9 cellular contexts compared by ENCODE assay signal in the genomic region with DNA sequence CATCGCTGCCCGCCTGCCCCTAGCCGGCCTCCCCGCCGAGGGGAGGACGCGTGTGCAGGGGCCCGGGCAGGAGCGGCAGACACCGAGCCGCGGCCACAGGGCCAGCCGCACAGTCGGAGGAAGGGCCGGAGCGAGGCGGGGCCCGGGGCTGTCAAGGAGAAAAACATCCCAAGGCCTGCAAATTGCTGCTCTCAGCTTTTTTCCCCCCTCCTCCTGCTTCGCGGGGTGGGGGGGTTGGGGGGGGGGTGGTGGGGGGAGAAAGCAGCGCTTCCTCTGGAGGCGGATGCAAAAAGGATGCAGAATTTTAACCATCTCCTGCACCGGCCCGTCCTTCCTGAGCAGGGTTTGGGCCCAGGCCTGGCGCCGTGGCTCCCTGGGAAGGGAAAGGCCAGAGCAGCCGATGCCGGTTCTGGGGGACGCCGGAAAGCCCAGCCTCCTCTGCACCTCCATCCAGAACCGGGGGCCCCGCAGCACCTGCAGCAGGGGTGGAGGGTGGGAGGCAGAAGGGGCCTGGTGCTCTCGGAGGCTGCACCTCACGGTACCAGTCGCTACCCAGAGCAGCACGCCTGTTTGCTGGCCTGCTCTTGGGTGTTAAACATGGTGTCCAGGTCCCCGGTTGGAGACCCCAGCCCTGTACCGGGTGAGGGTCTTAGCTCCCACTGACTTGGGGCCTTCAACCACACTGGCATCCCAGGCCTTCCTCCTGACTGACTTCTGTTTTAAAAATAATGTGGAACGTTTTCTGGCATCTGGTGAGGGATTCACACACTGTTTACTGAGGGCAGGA.
DNase-seq lines count a peak whose midpoint lies in the region; ATAC-seq, FAIRE-seq and TF ChIP-seq lines count a peak whose summit lies in the region.
"Had no signal": no experiment of that assay in that cellular context is flagged by ENCODE, and none has a peak within 500 bp of the region (broad histone marks: within the 10 kb centered on the region; RNA-seq: fewer than 3 reads in every experiment).

No MANE protein-coding gene starts in this region.

- peak overlapping the region; percentile 92 for H3K4me3 Mint-ChIP-seq in activated naive CD8-positive, alpha-beta T cell

- peak; percentile 38 for DNase-seq in NCI-H146 (lab: John Stamatoyannopoulos, UW)
- no peak for DNase-seq in NCI-H146 treated with DMSO at 0.1 percent for 48 hours (lab: John Stamatoyannopoulos, UW; ENCODE audit: unreplicated experiment)
- DNase-seq in NAMALWA (ENCODE audit: low spot score) = peak; percentile 26
- peak; percentile 72 for DNase-seq in glomerular visceral epithelial cell (ENCODE audit: extremely low spot score)
- DNase-seq in pancreas = peak; percentile 57 to 83 (median 69)
- no peak for DNase-seq in NCI-H2029 (lab: John Stamatoyannopoulos, UW)
- DNase-seq in ureter (ENCODE audit: low spot score) = no peak

- intact Hi-C loops in pancreas (cut with DNase I) = no loop called here

- no peaks in the 10 kb centered on the region for H3K9me3 ChIP-seq in pancreas
- H3K9me3 ChIP-seq: Caco-2 had no signal

- no peaks in the 10 kb centered on the region for H3K27me3 Mint-ChIP-seq in activated naive CD8-positive, alpha-beta T cell

- H3K4me1 Mint-ChIP-seq in activated naive CD8-positive, alpha-beta T cell (ENCODE audit: low read depth) = peaks cover 54% of the 10 kb centered on the region

- FAIRE-seq in pancreas (lab: Jason Lieb, UNC) = no peak

- H3K4me1 ChIP-seq in pancreas = peaks cover 65 to 73% (median 65%) of the 10 kb centered on the region in 3 donors
- H3K4me1 ChIP-seq: Caco-2 had no signal

- TF ChIP-seq CTCF in pancreas (IDR thresholded peaks at IDR 0.05) = no peak

- peak; percentile 38 to 58 (median 40) for ATAC-seq in pancreas

- peak overlapping the region; percentile 65 to 78 (median 73) for H3K4me3 ChIP-seq in pancreas

- no peaks in the 10 kb centered on the region for H3K36me3 Mint-ChIP-seq in activated naive CD8-positive, alpha-beta T cell

- no peaks in the 10 kb centered on the region for H3K9me3 Mint-ChIP-seq in activated naive CD8-positive, alpha-beta T cell (ENCODE audit: low read depth)

- H3K27ac ChIP-seq in pancreas = peak overlapping the region; percentile 92 to 99 (median 98)

- no peaks in the 10 kb centered on the region for H3K27me3 ChIP-seq in pancreas

- peak overlapping the region; percentile 94 for H3K27ac Mint-ChIP-seq in activated naive CD8-positive, alpha-beta T cell

- 1 to 2% methylated on average over 21 to 39 of the region's 39 CpGs for WGBS in pancreas, 2 donors

- H3K36me3 ChIP-seq in pancreas = no peaks in the 10 kb centered on the region

Comparison
In these comparisons a context has a peak if more than half of its experiments do, and no peak if none do; other contexts are left out.
1. DNase-seq: peak in NCI-H146 (single experiment), NAMALWA (single experiment), glomerular visceral epithelial cell (single experiment) and pancreas (6 of 6); none in NCI-H146 treated with DMSO at 0.1 percent for 48 hours (single experiment), NCI-H2029 (single experiment) and ureter (single experiment).